ENCODE assay signal across 8 cellular contexts in genomic region chr17:30921544-30922196, GRCh38. TPM values are rescaled to one million over a fixed set of nuclear protein-coding genes. Genes with fewer than 3 reads are reported as not detected.
DNase-seq lines count a peak whose midpoint lies in the region; ATAC-seq and TF ChIP-seq lines count a peak whose summit lies in the region.

A gene with protein sequence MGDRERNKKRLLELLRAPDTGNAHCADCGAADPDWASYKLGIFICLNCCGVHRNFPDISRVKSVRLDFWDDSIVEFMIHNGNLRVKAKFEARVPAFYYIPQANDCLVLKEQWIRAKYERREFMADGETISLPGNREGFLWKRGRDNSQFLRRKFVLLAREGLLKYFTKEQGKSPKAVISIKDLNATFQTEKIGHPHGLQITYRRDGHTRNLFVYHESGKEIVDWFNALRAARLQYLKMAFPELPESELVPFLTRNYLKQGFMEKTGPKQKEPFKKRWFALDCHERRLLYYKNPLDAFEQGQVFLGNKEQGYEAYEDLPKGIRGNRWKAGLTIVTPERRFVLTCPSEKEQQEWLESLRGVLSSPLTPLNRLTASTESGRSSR (plus strand): TSS chr17:30921945. CDS start chr17:30922015, 70 bp downstream.

- H3K4me1 ChIP-seq in MM.1S (ENCODE audit: low read length) (0 out of 2 replicates have a peak, but pooled peaks cover 10% of the 10 kb centered on the region), ascending aorta (peaks cover 0 to 3% of the 10 kb centered on the region in 2 donors), hepatocyte (ENCODE audit: insufficient read depth) (peaks cover 6% of the 10 kb centered on the region), psoas muscle (peaks cover 5% of the 10 kb centered on the region)

- H4K20me1 ChIP-seq in MM.1S (ENCODE audit: insufficient read depth, low read length) (no peaks in the 10 kb centered on the region), hepatocyte (ENCODE audit: insufficient read depth, poor library complexity, severe bottlenecking) (no peaks in the 10 kb centered on the region)

- H3K36me3 ChIP-seq in MM.1S (replicated peaks; ENCODE audit: insufficient read depth, low read length) (no peaks in the 10 kb centered on the region), ascending aorta (no peaks in the 10 kb centered on the region), hepatocyte (replicated peaks; ENCODE audit: insufficient read depth, low read depth) (no peaks in the 10 kb centered on the region), psoas muscle (ENCODE audit: insufficient read depth in 1 of 2, low read depth in 1 of 2) (no peaks in the 10 kb centered on the region)

- no peak for TF ChIP-seq CTCF in MM.1S (IDR thresholded peaks at IDR 0.05; ENCODE audit: low read length)
- TF ChIP-seq CTCF in ascending aorta (IDR thresholded peaks at IDR 0.05): no peak
- no peak for TF ChIP-seq CTCF in hepatocyte (IDR thresholded peaks at IDR 0.05; ENCODE audit: poor library complexity)
- TF ChIP-seq CTCF in psoas muscle (IDR thresholded peaks at IDR 0.05): no peak

- DNase-seq in GM03348 (ENCODE audit: low spot score) (peak; percentile 45), MM.1S (peak; percentile 19), ascending aorta (ENCODE audit: low spot score in 2 of 2) (peak in 1 of 2 donors; percentile 72), hepatocyte (ENCODE audit: low spot score) (peak; percentile 54), psoas muscle (peak; percentile 59 to 64), GF-D8 (lab: John Stamatoyannopoulos, UW) (no peak), SW 1271 (lab: John Stamatoyannopoulos, UW) (no peak)

- H2AFZ ChIP-seq in MM.1S (ENCODE audit: low read length) (peak within 1 kb of the TSS; percentile 48; the same call in 1 of the 2 replicates), hepatocyte (peak within 1 kb of the TSS; percentile 56)

- H3K4me2 ChIP-seq in MM.1S (ENCODE audit: low read depth, low read length) (peak within 1 kb of the TSS; percentile 88), hepatocyte (peak within 1 kb of the TSS; percentile 94)

- peak; percentile 34 to 66 (median 56) for ATAC-seq in psoas muscle
- no peak for ATAC-seq in HG03045 (IDR thresholded peaks at IDR 0.05; ENCODE audit: unreplicated experiment)

- no peak within 1 kb of the TSS for H3K27ac ChIP-seq in MM.1S (ENCODE audit: low read length)
- H3K27ac ChIP-seq in ascending aorta: no peak within 1 kb of the TSS
- no peak within 1 kb of the TSS for H3K27ac ChIP-seq in hepatocyte
- no peak within 1 kb of the TSS for H3K27ac ChIP-seq in psoas muscle

- H3K9me2 ChIP-seq in MM.1S (replicated peaks; ENCODE audit: insufficient read depth, low read length) (no peaks in the 10 kb centered on the region), hepatocyte (replicated peaks; ENCODE audit: insufficient read depth) (no peaks in the 10 kb centered on the region)

- peaks cover 15% of the 10 kb centered on the region for H3K27me3 ChIP-seq in MM.1S (replicated peaks; ENCODE audit: insufficient read depth, low read length)
- H3K27me3 ChIP-seq in ascending aorta: peaks cover 8% of the 10 kb centered on the region
- peaks cover 57% of the 10 kb centered on the region for H3K27me3 ChIP-seq in hepatocyte
- peaks cover 0 to 49% (median 15%) of the 10 kb centered on the region in 3 donors for H3K27me3 ChIP-seq in psoas muscle (ENCODE audit: insufficient read depth in 3 of 3, low read length in 2 of 3)

- H3K9ac ChIP-seq in MM.1S (ENCODE audit: low read length): no peak within 1 kb of the TSS

- 10% methylated on average over 17 of the region's 60 CpGs for WGBS in hepatocyte (ENCODE audit: low lambda C conversion rate, missing lambda C conversion rate)
- WGBS in psoas muscle, 3 donors: 3 to 5% (median 4%) methylated on average over 35 to 60 of the region's 60 CpGs

- H3K79me2 ChIP-seq in MM.1S (ENCODE audit: low read length) (no peaks in the 10 kb centered on the region), hepatocyte (no peaks in the 10 kb centered on the region)

- peak within 1 kb of the TSS; percentile 40 for H3K4me3 ChIP-seq in MM.1S (ENCODE audit: low read length)
- peak within 1 kb of the TSS; percentile 54 to 63 for H3K4me3 ChIP-seq in ascending aorta
- peak within 1 kb of the TSS; percentile 36 for H3K4me3 ChIP-seq in hepatocyte
- H3K4me3 ChIP-seq in psoas muscle: peak within 1 kb of the TSS; percentile 71

- H3K9me3 ChIP-seq in MM.1S (replicated peaks; ENCODE audit: insufficient read depth, low read length) (no peaks in the 10 kb centered on the region), ascending aorta (no peaks in the 10 kb centered on the region), hepatocyte (ENCODE audit: low read depth) (no peaks in the 10 kb centered on the region), psoas muscle (no peaks in the 10 kb centered on the region)

- intact Hi-C loops in ascending aorta (cut with DNase I): no loop called here
- intact Hi-C loops in psoas muscle (cut with DNase I): no loop called here

- no peaks in the 10 kb centered on the region for H3F3A ChIP-seq in MM.1S (ENCODE audit: insufficient read depth, low read length)

RNA-seq across cellular contexts. Expression of the gene that starts here (rescaled TPM):
- total RNA-seq in ascending aorta (12.5 TPM), hepatocyte (1.2 and 1.5 TPM in 2 replicates), psoas muscle (1 to 10 TPM; 3.4 to 4.6 (median 4.1) TPM)
- polyA plus RNA-seq in hepatocyte (0.61 and 0.70 TPM in 2 replicates), psoas muscle (1 to 10 TPM; 1.0 to 2.2 (median 1.1) TPM)

Comparison
In these comparisons a context has a peak if more than half of its experiments do, and no peak if none do; other contexts are left out.
1. DNase-seq: peak in GM03348 (single experiment), MM.1S (single experiment), hepatocyte (single experiment) and psoas muscle (2 of 2); none in GF-D8 (single experiment) and SW 1271 (0 of 2).
2. Peak in every context shown above with its lines, with median percentiles within 50 percentile points of each other: H3K4me3 ChIP-seq.